14 cellular contexts compared by ENCODE assay signal in genomic region chrX:19592952-19593351, GRCh38.
"Had no signal": no experiment of that assay in that cellular context is flagged by ENCODE, and none has a peak within 500 bp of the region (broad histone marks: within the 10 kb centered on the region; RNA-seq: fewer than 3 reads in every experiment).

No MANE protein-coding gene starts in this region.

- H3K27me3 Mint-ChIP-seq: activated B cell treated with CpG ODN at 0.5 μM for 24 hours; brain; stimulated activated naive CD8-positive, alpha-beta T cell treated with anti-CD3 and anti-CD28 coated beads, Interleukin-15, Interleukin-2, amounts not matched to agents 100 ng/mL and 50 ng/mL, for 24 hours; T-helper 17 cell had no signal

- DNase-seq: activated B cell treated with CpG ODN at 0.5 μM for 24 hours; activated CD4-positive, alpha-beta T cell treated with anti-CD3 and anti-CD28 coated beads, Interleukin-2, amount 50 U/mL, for 48 hours; activated CD8-positive, alpha-beta memory T cell treated with anti-CD3 and anti-CD28 coated beads, Interleukin-2, amount 50 U/mL, for 48 hours; activated effector memory CD4-positive, alpha-beta T cell treated with Interleukin-2 at 50 U/mL for 16 hours; activated T-cell treated with anti-CD3 and anti-CD28 coated beads, Interleukin-2, amount 50 U/mL, for 48 hours; left ventricle myocardium inferior; right cardiac atrium; T-helper 17 cell; tibial artery had no signal

- H3K9me3 Mint-ChIP-seq: activated B cell treated with CpG ODN at 0.5 μM for 24 hours; activated naive CD4-positive, alpha-beta T cell treated with anti-CD3 and anti-CD28 coated beads for 36 hours; stimulated activated naive CD8-positive, alpha-beta T cell treated with anti-CD3 and anti-CD28 coated beads, Interleukin-15, Interleukin-2, amounts not matched to agents 100 ng/mL and 50 ng/mL, for 24 hours had no signal

- H3K27me3 ChIP-seq: tibial artery had no signal

- H3K9ac ChIP-seq: parathyroid adenoma had no signal

- H2AFZ ChIP-seq: parathyroid adenoma had no signal

- H3K4me3 ChIP-seq: coronary artery, left ventricle myocardium inferior, tibial artery had no signal

- H3K27ac ChIP-seq: coronary artery, left ventricle myocardium inferior, parathyroid adenoma, tibial artery had no signal

- ATAC-seq: right cardiac atrium, T-helper 17 cell had no signal

- H3K27ac Mint-ChIP-seq: activated B cell treated with CpG ODN at 0.5 μM for 24 hours; stimulated activated naive CD8-positive, alpha-beta T cell treated with anti-CD3 and anti-CD28 coated beads, Interleukin-15, Interleukin-2, amounts not matched to agents 100 ng/mL and 50 ng/mL, for 24 hours; T-helper 17 cell had no signal

- H3K4me3 Mint-ChIP-seq: activated B cell treated with CpG ODN at 0.5 μM for 24 hours; activated naive CD4-positive, alpha-beta T cell treated with anti-CD3 and anti-CD28 coated beads for 36 hours; brain; stimulated activated naive CD8-positive, alpha-beta T cell treated with anti-CD3 and anti-CD28 coated beads, Interleukin-15, Interleukin-2, amounts not matched to agents 100 ng/mL and 50 ng/mL, for 24 hours; T-helper 17 cell had no signal
